In genomic region chr1:56975446-56975845, GRCh38 we compare ENCODE assay signal across 28 cellular contexts. TPM values are rescaled to one million over a fixed set of nuclear protein-coding genes. Genes with fewer than 3 reads are reported as not detected.
"Had no signal": no experiment of that assay in that cellular context is flagged by ENCODE, and none has a peak within 500 bp of the region (broad histone marks: within the 10 kb centered on the region; RNA-seq: fewer than 3 reads in every experiment).

No MANE protein-coding gene starts in this region.

- ATAC-seq: HepG2, K562, Right ventricle myocardium inferior, SK-N-SH treated with all-trans-retinoic acid at 6 μM for 48 hours had no signal

- DNase-seq: IMR-90, Kasumi-1, MV-4-11, NCI-H1048, NCI-H1105, NCI-H1417, NCI-H1436 treated with DMSO at 0.1 percent for 48 hours, NCI-H1694 treated with DMSO at 0.1 percent for 48 hours, NCI-H1930, NCI-H2081, NCI-H2107, NCI-H2227 treated with DMSO at 0.1 percent for 48 hours, NCI-H524, NCI-H526 treated with DMSO at 0.1 percent for 48 hours, NCI-H748 treated with DMSO at 0.1 percent for 48 hours, OCI-M1, PC-9, Peyer's patch, SHP77 treated with DMSO at 0.1 percent for 48 hours, SJCRH30 had no signal

RNA-seq across cellular contexts. Expression of gene C8B, which starts 9.6 kb away (rescaled TPM):
- total RNA-seq: HT1080, IMR-90, K562, MCF 10A, NCI-H460, PC-9, Peyer's patch, Right ventricle myocardium inferior, RPMI7951, SJCRH30 had no signal
